ENCODE assay signal across 1 cellular context in genomic region chr5:50794812-50795211, GRCh38.
TF ChIP-seq lines count a peak whose summit lies in the region.

No MANE protein-coding gene starts in this region.

TF ChIP-seq in GM12878, 131 proteins besides CTCF, POLR2A, EP300 and RAD21 (continued from another document):
- no peak for TF ChIP-seq ZBTB33 (IDR thresholded peaks at IDR 0.05)
- TF ChIP-seq ATF2 (IDR thresholded peaks at IDR 0.05; ENCODE audit: low read length), result no peak
- TF ChIP-seq ATF3 (IDR thresholded peaks at IDR 0.05; ENCODE audit: borderline replicate concordance, extremely low read depth, low read depth, low read length), result no peak
- no peak for TF ChIP-seq E4F1 (IDR thresholded peaks at IDR 0.05; ENCODE audit: borderline replicate concordance, partially characterized antibody)
- no peak for TF ChIP-seq SMC3 (IDR thresholded peaks at IDR 0.05; ENCODE audit: borderline replicate concordance, low read length)
- TF ChIP-seq NR2F1 (conservative IDR thresholded peaks at IDR 0.05), result no peak
- TF ChIP-seq CHD1 (IDR thresholded peaks at IDR 0.05; ENCODE audit: low read depth, low read length), result no peak
